Comparison of ENCODE assay signal across 9 cellular contexts in the genomic region with DNA sequence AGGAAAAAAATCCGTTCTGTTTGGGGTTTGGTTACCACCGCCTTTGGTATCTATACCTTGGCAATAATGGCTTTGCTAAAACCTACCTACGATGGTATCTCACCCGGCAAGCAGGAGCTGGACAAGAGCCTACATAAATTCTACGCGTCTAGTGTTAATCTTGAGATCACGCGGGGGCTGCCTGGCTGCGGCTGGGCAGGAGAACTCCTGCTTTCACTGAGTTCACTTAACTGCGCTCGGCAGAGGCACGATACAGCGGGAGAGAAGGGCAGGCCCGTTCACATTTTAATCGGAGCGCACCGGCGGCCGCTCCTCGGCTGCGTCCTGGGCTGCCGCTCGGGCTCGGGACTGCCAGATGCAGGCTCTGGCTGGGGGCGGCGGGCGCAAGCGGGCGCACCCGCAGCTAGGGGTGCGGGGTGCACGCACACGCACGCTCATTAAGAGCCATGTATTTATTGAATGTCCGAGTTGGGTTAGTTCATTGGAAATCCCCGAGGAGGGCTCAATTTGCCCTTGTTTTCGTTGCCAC. TPM values are rescaled to one million over a fixed set of nuclear protein-coding genes. Genes with fewer than 3 reads are reported as not detected.
DNase-seq lines count a peak whose midpoint lies in the region; ATAC-seq and TF ChIP-seq lines count a peak whose summit lies in the region.
"Had no signal": no experiment of that assay in that cellular context is flagged by ENCODE, and none has a peak within 500 bp of the region (broad histone marks: within the 10 kb centered on the region; RNA-seq: fewer than 3 reads in every experiment).

No MANE protein-coding gene starts in this region.

- H3K4me1 ChIP-seq in CD8-positive, alpha-beta memory T cell (ENCODE audit: insufficient read depth, low read length): peaks cover 13% of the 10 kb centered on the region
- peaks cover 14% of the 10 kb centered on the region for H3K4me1 ChIP-seq in Loucy (ENCODE audit: insufficient read depth, low read length, poor library complexity, severe bottlenecking)

- peak overlapping the region; percentile 21 for H3K9ac ChIP-seq in Loucy (ENCODE audit: low read depth, low read length, poor library complexity, severe bottlenecking)
- H3K9ac ChIP-seq in neural cell (ENCODE audit: low read length): peak overlapping the region; percentile 95

- TF ChIP-seq EP300 in neural cell (conservative IDR thresholded peaks at IDR 0.05; ENCODE audit: poor library complexity, severe bottlenecking): peak; percentile 8

- H3K9me2 ChIP-seq in Loucy (replicated peaks; ENCODE audit: low read depth, low read length) (no peaks in the 10 kb centered on the region), neural cell (ENCODE audit: insufficient read depth, low read length) (no peaks in the 10 kb centered on the region)

- no peak for ATAC-seq in GM18873 (IDR thresholded peaks at IDR 0.05; ENCODE audit: low FRiP score, unreplicated experiment)

- H3F3A ChIP-seq in Loucy (ENCODE audit: low read depth) (no peaks in the 10 kb centered on the region), neural cell (ENCODE audit: insufficient read depth, low read length, poor library complexity, severe bottlenecking) (peaks cover 13% of the 10 kb centered on the region)

- no peak for TF ChIP-seq RAD21 in neural cell (conservative IDR thresholded peaks at IDR 0.05)

- CTCF ChIA-PET in CD8-positive, alpha-beta memory T cell (lab: Charles Lee): no interaction called here

- H3K36me3 ChIP-seq in CD8-positive, alpha-beta memory T cell (ENCODE audit: insufficient read depth, low read length): no peaks in the 10 kb centered on the region
- H3K36me3 ChIP-seq in Loucy (ENCODE audit: insufficient read depth, low read length): no peaks in the 10 kb centered on the region
- H3K36me3 ChIP-seq in neural cell (ENCODE audit: insufficient read depth, low read length): peaks cover 4% of the 10 kb centered on the region

- H3K4me2 ChIP-seq in Loucy (ENCODE audit: low read depth, low read length, poor library complexity, severe bottlenecking) (peak overlapping the region; percentile 81), neural cell (ENCODE audit: low read length) (peak overlapping the region; percentile 96)

- H3K27ac Mint-ChIP-seq in CD8-positive, alpha-beta memory T cell: peak overlapping the region in 2 of 8 donors; percentile 60 to 82

- peaks cover 0 to 15% (median 8%) of the 10 kb centered on the region in 5 donors for H3K9me3 Mint-ChIP-seq in CD8-positive, alpha-beta memory T cell

- no peaks in the 10 kb centered on the region for H4K20me1 ChIP-seq in Loucy (ENCODE audit: insufficient read depth, low read length, poor library complexity, severe bottlenecking)
- H4K20me1 ChIP-seq in neural cell (ENCODE audit: insufficient read depth): peaks cover 16% of the 10 kb centered on the region

- no peaks in the 10 kb centered on the region for H3K9me3 ChIP-seq in CD8-positive, alpha-beta memory T cell (ENCODE audit: low read length)
- H3K9me3 ChIP-seq in Loucy (ENCODE audit: insufficient read depth, low read depth, low read length) (no peaks in the 10 kb centered on the region), neural cell (ENCODE audit: low read length) (no peaks in the 10 kb centered on the region)

- H3K79me2 ChIP-seq in Loucy (ENCODE audit: insufficient read depth, low read length) (no peaks in the 10 kb centered on the region), neural cell (replicated peaks; ENCODE audit: insufficient read depth, low read length) (peaks cover 67% of the 10 kb centered on the region)

- H3K4me3 ChIP-seq in CD8-positive, alpha-beta memory T cell (ENCODE audit: low read length): no peak overlapping the region
- H3K4me3 ChIP-seq in Loucy (ENCODE audit: low read length, poor library complexity, severe bottlenecking): peak overlapping the region; percentile 66
- peak overlapping the region; percentile 59 for H3K4me3 ChIP-seq in coronary artery
- peak overlapping the region; percentile 79 for H3K4me3 ChIP-seq in neural cell (ENCODE audit: low read length)

- H3K4me1 Mint-ChIP-seq in CD8-positive, alpha-beta memory T cell: peaks cover 36 to 44% (median 37%) of the 10 kb centered on the region in 3 donors

- DNase-seq in CD8-positive, alpha-beta memory T cell: no peak
- DNase-seq in coronary artery (ENCODE audit: low spot score) (no peak), putamen (ENCODE audit: low spot score) (no peak), NCI-H2107 (lab: John Stamatoyannopoulos, UW) (no peak), DMS79 (lab: John Stamatoyannopoulos, UW) (no peak)

- no peak overlapping the region for H3K27ac ChIP-seq in CD8-positive, alpha-beta memory T cell (ENCODE audit: low read depth, low read length)
- H3K27ac ChIP-seq in coronary artery: no peak overlapping the region
- H3K27ac ChIP-seq in neural cell (ENCODE audit: low read length): peak overlapping the region; percentile 99
- H3K27ac ChIP-seq: epithelial cell of prostate had no signal

- H3K4me3 Mint-ChIP-seq in CD8-positive, alpha-beta memory T cell: peak overlapping the region; percentile 81 to 93 (median 87)

- H3K27me3 Mint-ChIP-seq in CD8-positive, alpha-beta memory T cell: peaks cover 71 to 78% of the 10 kb centered on the region in 2 donors

- H3K27me3 ChIP-seq in CD8-positive, alpha-beta memory T cell (ENCODE audit: insufficient read depth, low read length, poor library complexity, severe bottlenecking): peaks cover 41% of the 10 kb centered on the region
- H3K27me3 ChIP-seq in Loucy (ENCODE audit: insufficient read depth, low read length, poor library complexity, severe bottlenecking) (no peaks in the 10 kb centered on the region), neural cell (ENCODE audit: insufficient read depth, low read depth, low read length) (no peaks in the 10 kb centered on the region)

- POLR2A ChIA-PET in CD8-positive, alpha-beta memory T cell (lab: Charles Lee): no interaction called here

- TF ChIP-seq CTCF in Loucy (conservative IDR thresholded peaks at IDR 0.05; ENCODE audit: low read length) (no peak), coronary artery (IDR thresholded peaks at IDR 0.05) (no peak), neural cell (IDR thresholded peaks at IDR 0.05; ENCODE audit: poor library complexity, severe bottlenecking) (no peak)

- H2AFZ ChIP-seq in Loucy (ENCODE audit: low read length) (peak overlapping the region; percentile 86), neural cell (ENCODE audit: low read depth, low read length) (peak overlapping the region; percentile 24)

- H3K36me3 Mint-ChIP-seq in CD8-positive, alpha-beta memory T cell: no peaks in the 10 kb centered on the region

TF ChIP-seq in neural cell, 6 proteins besides CTCF, POLR2A, EP300 and RAD21:
- no peak for TF ChIP-seq TAF1 (IDR thresholded peaks at IDR 0.05; ENCODE audit: low read depth)
- TF ChIP-seq EZH2 (IDR thresholded peaks at IDR 0.05; ENCODE audit: borderline replicate concordance, insufficient read depth, low read length, poor library complexity, severe bottlenecking): no peak
- TF ChIP-seq MXI1 (conservative IDR thresholded peaks at IDR 0.05; ENCODE audit: poor library complexity, severe bottlenecking): no peak
- no peak for TF ChIP-seq SMC3 (conservative IDR thresholded peaks at IDR 0.05; ENCODE audit: poor library complexity)
- TF ChIP-seq, protein P1, sequence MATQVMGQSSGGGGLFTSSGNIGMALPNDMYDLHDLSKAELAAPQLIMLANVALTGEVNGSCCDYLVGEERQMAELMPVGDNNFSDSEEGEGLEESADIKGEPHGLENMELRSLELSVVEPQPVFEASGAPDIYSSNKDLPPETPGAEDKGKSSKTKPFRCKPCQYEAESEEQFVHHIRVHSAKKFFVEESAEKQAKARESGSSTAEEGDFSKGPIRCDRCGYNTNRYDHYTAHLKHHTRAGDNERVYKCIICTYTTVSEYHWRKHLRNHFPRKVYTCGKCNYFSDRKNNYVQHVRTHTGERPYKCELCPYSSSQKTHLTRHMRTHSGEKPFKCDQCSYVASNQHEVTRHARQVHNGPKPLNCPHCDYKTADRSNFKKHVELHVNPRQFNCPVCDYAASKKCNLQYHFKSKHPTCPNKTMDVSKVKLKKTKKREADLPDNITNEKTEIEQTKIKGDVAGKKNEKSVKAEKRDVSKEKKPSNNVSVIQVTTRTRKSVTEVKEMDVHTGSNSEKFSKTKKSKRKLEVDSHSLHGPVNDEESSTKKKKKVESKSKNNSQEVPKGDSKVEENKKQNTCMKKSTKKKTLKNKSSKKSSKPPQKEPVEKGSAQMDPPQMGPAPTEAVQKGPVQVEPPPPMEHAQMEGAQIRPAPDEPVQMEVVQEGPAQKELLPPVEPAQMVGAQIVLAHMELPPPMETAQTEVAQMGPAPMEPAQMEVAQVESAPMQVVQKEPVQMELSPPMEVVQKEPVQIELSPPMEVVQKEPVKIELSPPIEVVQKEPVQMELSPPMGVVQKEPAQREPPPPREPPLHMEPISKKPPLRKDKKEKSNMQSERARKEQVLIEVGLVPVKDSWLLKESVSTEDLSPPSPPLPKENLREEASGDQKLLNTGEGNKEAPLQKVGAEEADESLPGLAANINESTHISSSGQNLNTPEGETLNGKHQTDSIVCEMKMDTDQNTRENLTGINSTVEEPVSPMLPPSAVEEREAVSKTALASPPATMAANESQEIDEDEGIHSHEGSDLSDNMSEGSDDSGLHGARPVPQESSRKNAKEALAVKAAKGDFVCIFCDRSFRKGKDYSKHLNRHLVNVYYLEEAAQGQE (IDR thresholded peaks at IDR 0.05; ENCODE audit: borderline replicate concordance): no peak
- TF ChIP-seq POLR2AphosphoS5 (IDR thresholded peaks at IDR 0.05): no peak

RNA-seq across cellular contexts. Expression of a gene that starts 1.7 kb away (rescaled TPM):
- total RNA-seq in CD8-positive, alpha-beta memory T cell: not detected
- polyA plus RNA-seq in CD8-positive, alpha-beta memory T cell: not detected
- 69.3 and 72.0 TPM in 2 replicates for polyA plus RNA-seq in neural cell
- 136 and 152 TPM in 2 replicates for polyA minus RNA-seq in neural cell

Comparison
In these comparisons a context has a peak if more than half of its experiments do, and no peak if none do; other contexts are left out.
1. RNA of a gene that starts 1.7 kb away (polyA plus RNA-seq): 69.3 to 72.0 TPM in neural cell; not detected in CD8-positive, alpha-beta memory T cell (single experiment); every median in the first group is over 10 times any median in the second.